Comparison of ENCODE assay signal across 2 cellular contexts in the genomic region with DNA sequence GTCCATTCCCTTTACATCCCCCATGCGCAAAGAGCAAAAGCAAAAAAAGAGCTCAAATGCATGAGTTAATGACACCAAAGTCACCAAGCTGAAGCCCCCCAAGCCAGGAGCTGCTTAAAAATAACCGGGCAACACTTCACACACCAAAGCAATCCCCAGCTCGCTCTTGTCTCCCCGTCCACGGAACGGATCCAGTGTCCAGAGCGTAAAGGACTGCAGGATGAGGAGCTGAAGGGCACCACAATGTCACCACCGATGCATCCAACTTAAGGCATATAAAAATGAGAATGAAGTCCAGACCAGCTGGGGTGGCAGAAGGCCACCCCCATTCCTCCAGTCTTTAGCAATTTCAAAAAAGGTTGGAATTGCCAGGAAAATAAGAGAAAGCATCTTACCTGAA.
TF ChIP-seq lines count a peak whose summit lies in the region.

No MANE protein-coding gene starts in this region.

TF ChIP-seq in HCT116, 20 proteins besides CTCF, POLR2A, EP300 and RAD21 (continued from another document):
- TF ChIP-seq, protein P1, sequence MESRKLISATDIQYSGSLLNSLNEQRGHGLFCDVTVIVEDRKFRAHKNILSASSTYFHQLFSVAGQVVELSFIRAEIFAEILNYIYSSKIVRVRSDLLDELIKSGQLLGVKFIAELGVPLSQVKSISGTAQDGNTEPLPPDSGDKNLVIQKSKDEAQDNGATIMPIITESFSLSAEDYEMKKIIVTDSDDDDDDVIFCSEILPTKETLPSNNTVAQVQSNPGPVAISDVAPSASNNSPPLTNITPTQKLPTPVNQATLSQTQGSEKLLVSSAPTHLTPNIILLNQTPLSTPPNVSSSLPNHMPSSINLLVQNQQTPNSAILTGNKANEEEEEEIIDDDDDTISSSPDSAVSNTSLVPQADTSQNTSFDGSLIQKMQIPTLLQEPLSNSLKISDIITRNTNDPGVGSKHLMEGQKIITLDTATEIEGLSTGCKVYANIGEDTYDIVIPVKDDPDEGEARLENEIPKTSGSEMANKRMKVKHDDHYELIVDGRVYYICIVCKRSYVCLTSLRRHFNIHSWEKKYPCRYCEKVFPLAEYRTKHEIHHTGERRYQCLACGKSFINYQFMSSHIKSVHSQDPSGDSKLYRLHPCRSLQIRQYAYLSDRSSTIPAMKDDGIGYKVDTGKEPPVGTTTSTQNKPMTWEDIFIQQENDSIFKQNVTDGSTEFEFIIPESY (IDR thresholded peaks at IDR 0.05; ENCODE audit: extremely low read depth, insufficient replicate concordance, low read length): no peak
- TF ChIP-seq JUND (IDR thresholded peaks at IDR 0.05): no peak
TF ChIP-seq in HCT116: peak in this region for 0.

TF ChIP-seq in WTC11, 78 proteins besides CTCF, POLR2A, EP300 and RAD21 (continued from another document):
- no peak for TF ChIP-seq PRDM15 (CRISPR knock-in tag; IDR thresholded peaks at IDR 0.05)
- TF ChIP-seq ZNF281 (CRISPR knock-in tag; IDR thresholded peaks at IDR 0.05): no peak
- TF ChIP-seq E2F1 (CRISPR knock-in tag; IDR thresholded peaks at IDR 0.05): no peak
- TF ChIP-seq RORB (CRISPR knock-in tag; IDR thresholded peaks at IDR 0.05): no peak
- no peak for TF ChIP-seq ATF6 (CRISPR knock-in tag; IDR thresholded peaks at IDR 0.05)
- TF ChIP-seq ZNF232 (CRISPR knock-in tag; IDR thresholded peaks at IDR 0.05): no peak
- TF ChIP-seq OVOL2 (CRISPR knock-in tag; IDR thresholded peaks at IDR 0.05; ENCODE audit: borderline replicate concordance): no peak
- no peak for TF ChIP-seq ZNF671 (CRISPR knock-in tag; IDR thresholded peaks at IDR 0.05)
- no peak for TF ChIP-seq SMAD3 (CRISPR knock-in tag; IDR thresholded peaks at IDR 0.05; ENCODE audit: borderline replicate concordance)
- no peak for TF ChIP-seq ZNF423 (CRISPR knock-in tag; IDR thresholded peaks at IDR 0.05)
